Comparison of ENCODE assay signal across 9 cellular contexts in genomic region chr16:28293589-28293935, GRCh38. TPM values are rescaled to one million over a fixed set of nuclear protein-coding genes. Genes with fewer than 3 reads are reported as not detected.
DNase-seq lines count a peak whose midpoint lies in the region; ATAC-seq and TF ChIP-seq lines count a peak whose summit lies in the region.
"Had no signal": no experiment of that assay in that cellular context is flagged by ENCODE, and none has a peak within 500 bp of the region (broad histone marks: within the 10 kb centered on the region; RNA-seq: fewer than 3 reads in every experiment).

No MANE protein-coding gene starts in this region.

- H3K9me3 Mint-ChIP-seq in activated CD4-positive, alpha-beta T cell treated with anti-CD3 and anti-CD28 coated beads, Interleukin-2, amount 10 ng/mL, durations not matched to agents 7 days and 5 days = no peaks in the 10 kb centered on the region
- H3K9me3 Mint-ChIP-seq in immature natural killer cell = no peaks in the 10 kb centered on the region
- H3K9me3 Mint-ChIP-seq in stimulated activated naive B cell treated with anti-CD40 and anti-IgM and Interleukin-4, amounts not matched to agents 10 μg/mL and 1 μg/mL and 100 μg/mL, for 72 hours = no peaks in the 10 kb centered on the region

- H3K36me3 Mint-ChIP-seq in activated CD4-positive, alpha-beta T cell treated with anti-CD3 and anti-CD28 coated beads, Interleukin-2, amount 10 ng/mL, durations not matched to agents 7 days and 5 days (ENCODE audit: low read depth) = peaks cover 28% of the 10 kb centered on the region
- H3K36me3 Mint-ChIP-seq in immature natural killer cell = peaks cover 5 to 7% (median 5%) of the 10 kb centered on the region in 3 donors
- no peaks in the 10 kb centered on the region for H3K36me3 Mint-ChIP-seq in stimulated activated naive B cell treated with anti-CD40 and anti-IgM and Interleukin-4, amounts not matched to agents 10 μg/mL and 1 μg/mL and 100 μg/mL, for 72 hours

- H3K27ac Mint-ChIP-seq in activated CD4-positive, alpha-beta T cell treated with anti-CD3 and anti-CD28 coated beads, Interleukin-2, amount 10 ng/mL, durations not matched to agents 7 days and 5 days = no peak overlapping the region
- peak overlapping the region; percentile 51 to 92 (median 80) for H3K27ac Mint-ChIP-seq in immature natural killer cell
- no peak overlapping the region for H3K27ac Mint-ChIP-seq in stimulated activated naive B cell treated with anti-CD40 and anti-IgM and Interleukin-4, amounts not matched to agents 10 μg/mL and 1 μg/mL and 100 μg/mL, for 72 hours

- no peak for DNase-seq in activated CD4-positive, alpha-beta T cell treated with anti-CD3 and anti-CD28 coated beads, Interleukin-2, amount 10 ng/mL, durations not matched to agents 7 days and 5 days
- DNase-seq in activated CD4-positive, alpha-beta T cell treated with anti-CD3 and anti-CD28 coated beads, Interleukin-2, amount 50 U/mL, for 1 hour = no peak
- DNase-seq in WERI-Rb-1 (no peak), immature natural killer cell (no peak), DMS53 (lab: John Stamatoyannopoulos, UW) (no peak), NCI-H774 (lab: John Stamatoyannopoulos, UW) (no peak)
- DNase-seq in stimulated activated naive B cell treated with anti-CD40 and anti-IgM and Interleukin-4, amounts not matched to agents 10 μg/mL and 1 μg/mL and 100 μg/mL, for 72 hours = no peak
- DNase-seq in activated CD8-positive, alpha-beta memory T cell treated with anti-CD3 and anti-CD28 coated beads, Interleukin-2, amount 50 U/mL, for 48 hours = no peak
- DNase-seq: MM.1S had no signal

- CTCF ChIA-PET in activated CD4-positive, alpha-beta T cell treated with anti-CD3 and anti-CD28 coated beads, Interleukin-2, amount 10 ng/mL, durations not matched to agents 7 days and 5 days (lab: Charles Lee) = interaction anchor here (3.1 kb wide), 1 partner anchor 16 kb away, joined by 9 read pairs; no protein-coding TSS in a partner anchor

- no peaks in the 10 kb centered on the region for H3K27me3 ChIP-seq in WERI-Rb-1 (ENCODE audit: insufficient read depth, low read depth, severe bottlenecking)

- TF ChIP-seq CTCF in WERI-Rb-1 (IDR thresholded peaks at IDR 0.05; ENCODE audit: low read depth, low read length) = no peak

- ATAC-seq in stimulated activated naive B cell treated with anti-CD40 and anti-IgM and Interleukin-4, amounts not matched to agents 10 μg/mL and 1 μg/mL and 100 μg/mL, for 72 hours (replicated peaks) = no peak

- peaks cover 10% of the 10 kb centered on the region for H3K27me3 Mint-ChIP-seq in activated CD4-positive, alpha-beta T cell treated with anti-CD3 and anti-CD28 coated beads, Interleukin-2, amount 10 ng/mL, durations not matched to agents 7 days and 5 days
- H3K27me3 Mint-ChIP-seq in immature natural killer cell (ENCODE audit: low read depth in 3 of 3) = peaks cover 4 to 8% (median 8%) of the 10 kb centered on the region in 3 donors
- H3K27me3 Mint-ChIP-seq in stimulated activated naive B cell treated with anti-CD40 and anti-IgM and Interleukin-4, amounts not matched to agents 10 μg/mL and 1 μg/mL and 100 μg/mL, for 72 hours = peaks cover 22 to 28% of the 10 kb centered on the region in 2 donors

- H3K9me3 ChIP-seq in WERI-Rb-1 (ENCODE audit: severe bottlenecking) = no peaks in the 10 kb centered on the region

- peaks cover 71% of the 10 kb centered on the region for H3K4me1 Mint-ChIP-seq in activated CD4-positive, alpha-beta T cell treated with anti-CD3 and anti-CD28 coated beads, Interleukin-2, amount 10 ng/mL, durations not matched to agents 7 days and 5 days
- H3K4me1 Mint-ChIP-seq in immature natural killer cell = peaks cover 78 to 81% of the 10 kb centered on the region in 2 donors
- H3K4me1 Mint-ChIP-seq in stimulated activated naive B cell treated with anti-CD40 and anti-IgM and Interleukin-4, amounts not matched to agents 10 μg/mL and 1 μg/mL and 100 μg/mL, for 72 hours = peaks cover 5 to 16% of the 10 kb centered on the region in 2 donors

- peak overlapping the region; percentile 93 for H3K4me3 ChIP-seq in WERI-Rb-1 (ENCODE audit: low read depth, low read length)

- peaks cover 14% of the 10 kb centered on the region for H3K36me3 ChIP-seq in WERI-Rb-1

- H3K4me3 Mint-ChIP-seq in activated CD4-positive, alpha-beta T cell treated with anti-CD3 and anti-CD28 coated beads, Interleukin-2, amount 10 ng/mL, durations not matched to agents 7 days and 5 days = peak overlapping the region; percentile 88
- H3K4me3 Mint-ChIP-seq in immature natural killer cell = peak overlapping the region; percentile 85 to 95 (median 89)
- H3K4me3 Mint-ChIP-seq in stimulated activated naive B cell treated with anti-CD40 and anti-IgM and Interleukin-4, amounts not matched to agents 10 μg/mL and 1 μg/mL and 100 μg/mL, for 72 hours = peak overlapping the region; percentile 4 to 53

- POLR2A ChIA-PET in activated CD4-positive, alpha-beta T cell treated with anti-CD3 and anti-CD28 coated beads, Interleukin-2, amount 10 ng/mL, durations not matched to agents 7 days and 5 days (lab: Charles Lee) = interaction anchor here (1.0 kb wide), 1 partner anchor 14 kb away, joined by 3 read pairs; no protein-coding TSS in a partner anchor

- peak overlapping the region; percentile 85 for H3K27ac ChIP-seq in WERI-Rb-1

RNA-seq across cellular contexts. Expression of gene SBK1, which starts 1.2 kb away (rescaled TPM):
- 10 to 100 TPM; 17.9 to 19.4 TPM for total RNA-seq in activated CD4-positive, alpha-beta T cell treated with anti-CD3 and anti-CD28 coated beads, Interleukin-2, amount 10 ng/mL, durations not matched to agents 7 days and 5 days
- 10 to 100 TPM in 1 of 3 donors, 1 to 10 TPM in 2; 5.1 to 14.2 (median 5.1) TPM for polyA plus RNA-seq in immature natural killer cell

Comparison
In these comparisons a context has a peak if more than half of its experiments do, and no peak if none do; other contexts are left out.
1. H3K27ac Mint-ChIP-seq: peak in immature natural killer cell (6 of 6); none in activated CD4-positive, alpha-beta T cell treated with anti-CD3 and anti-CD28 coated beads, Interleukin-2, amount 10 ng/mL, durations not matched to agents 7 days and 5 days (single experiment) and stimulated activated naive B cell treated with anti-CD40 and anti-IgM and Interleukin-4, amounts not matched to agents 10 μg/mL and 1 μg/mL and 100 μg/mL, for 72 hours (single experiment).
2. H3K4me3 Mint-ChIP-seq: peak in every context shown above with its lines; median percentile 89 in immature natural killer cell; 88 in activated CD4-positive, alpha-beta T cell treated with anti-CD3 and anti-CD28 coated beads, Interleukin-2, amount 10 ng/mL, durations not matched to agents 7 days and 5 days; 28 in stimulated activated naive B cell treated with anti-CD40 and anti-IgM and Interleukin-4, amounts not matched to agents 10 μg/mL and 1 μg/mL and 100 μg/mL, for 72 hours.